23 cellular contexts compared by ENCODE assay signal in genomic region chr2:60163691-60164090, GRCh38.
DNase-seq lines count a peak whose midpoint lies in the region; ATAC-seq and TF ChIP-seq lines count a peak whose summit lies in the region.
"Had no signal": no experiment of that assay in that cellular context is flagged by ENCODE, and none has a peak within 500 bp of the region (broad histone marks: within the 10 kb centered on the region; RNA-seq: fewer than 3 reads in every experiment).

No MANE protein-coding gene starts in this region.

- no peaks in the 10 kb centered on the region for H3K4me1 Mint-ChIP-seq in naive thymus-derived CD4-positive, alpha-beta T cell
- no peaks in the 10 kb centered on the region for H3K4me1 Mint-ChIP-seq in stimulated activated effector memory CD8-positive, alpha-beta T cell treated with anti-CD3 and anti-CD28 coated beads, Interleukin-12 subunit alpha, Interleukin-12 subunit beta, amount 100 ng/mL, for 72 hours
- H3K4me1 Mint-ChIP-seq: CD4-positive, alpha-beta memory T cell; CD4-positive, CD25-positive, alpha-beta regulatory T cell; CD8-positive, alpha-beta memory T cell had no signal

- H3K4me3 ChIP-seq in esophagus muscularis mucosa = no peak overlapping the region
- H3K4me3 ChIP-seq in naive thymus-derived CD4-positive, alpha-beta T cell (ENCODE audit: low read length) = no peak overlapping the region
- H3K4me3 ChIP-seq: BLaER1, GM12878 had no signal

- TF ChIP-seq CTCF in esophagus muscularis mucosa (IDR thresholded peaks at IDR 0.05) = no peak

- CTCF ChIA-PET in naive thymus-derived CD4-positive, alpha-beta T cell (lab: Charles Lee) = no interaction called here

- H3K36me3 Mint-ChIP-seq in naive thymus-derived CD4-positive, alpha-beta T cell = no peaks in the 10 kb centered on the region
- no peaks in the 10 kb centered on the region for H3K36me3 Mint-ChIP-seq in stimulated activated effector memory CD8-positive, alpha-beta T cell treated with anti-CD3 and anti-CD28 coated beads, Interleukin-12 subunit alpha, Interleukin-12 subunit beta, amount 100 ng/mL, for 72 hours
- H3K36me3 Mint-ChIP-seq: CD14-positive monocyte; CD4-positive, alpha-beta memory T cell; CD4-positive, CD25-positive, alpha-beta regulatory T cell; CD8-positive, alpha-beta memory T cell had no signal

- DNase-seq in esophagus muscularis mucosa (ENCODE audit: extremely low spot score) (peak; percentile 91), activated gamma-delta T cell (lab: John Stamatoyannopoulos, UW) (no peak)
- DNase-seq in naive thymus-derived CD4-positive, alpha-beta T cell = no peak
- no peak for DNase-seq in stimulated activated effector memory CD8-positive, alpha-beta T cell treated with anti-CD3 and anti-CD28 coated beads, Interleukin-12 subunit alpha, Interleukin-12 subunit beta, amount 100 ng/mL, for 72 hours (ENCODE audit: low spot score in 2 of 2)
- DNase-seq: 8988T; ACHN; BE2C; C1 segment of cervical spinal cord; CD4-positive, alpha-beta memory T cell; CD4-positive, CD25-positive, alpha-beta regulatory T cell; CD8-positive, alpha-beta memory T cell; COR-L47; DMS 273 treated with DMSO at 0.1 percent for 48 hours; DMS153; DMS53; DMS79; DND-41; EL; GDM1 had no signal

- POLR2A ChIA-PET in naive thymus-derived CD4-positive, alpha-beta T cell (lab: Charles Lee) = no interaction called here

- H3K9me3 ChIP-seq in esophagus muscularis mucosa = no peaks in the 10 kb centered on the region
- no peaks in the 10 kb centered on the region for H3K9me3 ChIP-seq in naive thymus-derived CD4-positive, alpha-beta T cell (ENCODE audit: control insufficient read depth in 2 of 3, low read length in 3 of 3)
- H3K9me3 ChIP-seq: BE2C, BLaER1 had no signal

- ATAC-seq in naive thymus-derived CD4-positive, alpha-beta T cell = peak; percentile 12
- peak; percentile 14 for ATAC-seq in stimulated activated effector memory CD8-positive, alpha-beta T cell treated with anti-CD3 and anti-CD28 coated beads, Interleukin-12 subunit alpha, Interleukin-12 subunit beta, amount 100 ng/mL, for 72 hours
- ATAC-seq in GM21367 (IDR thresholded peaks at IDR 0.05; ENCODE audit: unreplicated experiment) = no peak
- ATAC-seq: GM12878 had no signal

- no peaks in the 10 kb centered on the region for H3K27me3 ChIP-seq in esophagus muscularis mucosa
- H3K27me3 ChIP-seq in naive thymus-derived CD4-positive, alpha-beta T cell (ENCODE audit: control insufficient read depth in 2 of 2, insufficient read depth in 2 of 2, low read length in 2 of 2) = no peaks in the 10 kb centered on the region
- H3K27me3 ChIP-seq: BE2C, BLaER1 had no signal

- no peak overlapping the region for H3K27ac Mint-ChIP-seq in naive thymus-derived CD4-positive, alpha-beta T cell
- no peak overlapping the region for H3K27ac Mint-ChIP-seq in stimulated activated effector memory CD8-positive, alpha-beta T cell treated with anti-CD3 and anti-CD28 coated beads, Interleukin-12 subunit alpha, Interleukin-12 subunit beta, amount 100 ng/mL, for 72 hours
- H3K27ac Mint-ChIP-seq: CD14-positive monocyte; CD4-positive, alpha-beta memory T cell; CD4-positive, CD25-positive, alpha-beta regulatory T cell; CD8-positive, alpha-beta memory T cell had no signal

- peaks cover 0 to 6% (median 1%) of the 10 kb centered on the region in 5 donors for H3K27me3 Mint-ChIP-seq in naive thymus-derived CD4-positive, alpha-beta T cell
- H3K27me3 Mint-ChIP-seq: CD4-positive, alpha-beta memory T cell; CD4-positive, CD25-positive, alpha-beta regulatory T cell had no signal

- no peaks in the 10 kb centered on the region for H3K4me1 ChIP-seq in esophagus muscularis mucosa
- H3K4me1 ChIP-seq in naive thymus-derived CD4-positive, alpha-beta T cell (ENCODE audit: control insufficient read depth in 2 of 2, insufficient read depth in 2 of 2, low read length in 2 of 2) = no peaks in the 10 kb centered on the region
- H3K4me1 ChIP-seq: BE2C, BLaER1 had no signal

- no peaks in the 10 kb centered on the region for H3K36me3 ChIP-seq in esophagus muscularis mucosa
- no peaks in the 10 kb centered on the region for H3K36me3 ChIP-seq in naive thymus-derived CD4-positive, alpha-beta T cell (ENCODE audit: control insufficient read depth in 2 of 3, insufficient read depth in 3 of 3, low read length in 3 of 3)
- H3K36me3 ChIP-seq: BE2C, BLaER1 had no signal

- intact Hi-C loops in esophagus muscularis mucosa (cut with DNase I) = no loop called here
- intact Hi-C loops in naive thymus-derived CD4-positive, alpha-beta T cell (cut with micrococcal nuclease) = no loop called here

- no peak overlapping the region for H3K4me3 Mint-ChIP-seq in naive thymus-derived CD4-positive, alpha-beta T cell
- no peak overlapping the region for H3K4me3 Mint-ChIP-seq in stimulated activated effector memory CD8-positive, alpha-beta T cell treated with anti-CD3 and anti-CD28 coated beads, Interleukin-12 subunit alpha, Interleukin-12 subunit beta, amount 100 ng/mL, for 72 hours
- H3K4me3 Mint-ChIP-seq: CD14-positive monocyte; CD4-positive, alpha-beta memory T cell; CD4-positive, CD25-positive, alpha-beta regulatory T cell; CD8-positive, alpha-beta memory T cell had no signal

- WGBS in esophagus muscularis mucosa = 84% methylated on average over 7 of the region's 7 CpGs

- H3K27ac ChIP-seq in esophagus muscularis mucosa (replicated peaks in 1 of 4) = no peak overlapping the region
- H3K27ac ChIP-seq in naive thymus-derived CD4-positive, alpha-beta T cell (ENCODE audit: low read depth, low read length) = no peak overlapping the region
- H3K27ac ChIP-seq: BLaER1 had no signal

- no peak for TF ChIP-seq POLR2A in esophagus muscularis mucosa (IDR thresholded peaks at IDR 0.05; ENCODE audit: low read depth)

- TF ChIP-seq EP300 in esophagus muscularis mucosa (IDR thresholded peaks at IDR 0.05) = no peak

- H3K9me3 Mint-ChIP-seq in naive thymus-derived CD4-positive, alpha-beta T cell = peaks cover 0 to 2% (median 0%) of the 10 kb centered on the region in 11 donors
- H3K9me3 Mint-ChIP-seq in stimulated activated effector memory CD8-positive, alpha-beta T cell treated with anti-CD3 and anti-CD28 coated beads, Interleukin-12 subunit alpha, Interleukin-12 subunit beta, amount 100 ng/mL, for 72 hours = no peaks in the 10 kb centered on the region
- H3K9me3 Mint-ChIP-seq: CD4-positive, CD25-positive, alpha-beta regulatory T cell; CD8-positive, alpha-beta memory T cell had no signal
